15 cellular contexts compared by ENCODE assay signal in genomic region chr5:62134811-62135210, GRCh38.
"Had no signal": no experiment of that assay in that cellular context is flagged by ENCODE, and none has a peak within 500 bp of the region (broad histone marks: within the 10 kb centered on the region; RNA-seq: fewer than 3 reads in every experiment).

No MANE protein-coding gene starts in this region.

- H3K4me3 ChIP-seq: esophagus muscularis mucosa, neural progenitor cell, psoas muscle, right lobe of liver, spleen, stomach, thoracic aorta had no signal

- H3K4me2 ChIP-seq: neural progenitor cell had no signal

- H3K9ac ChIP-seq: neural progenitor cell had no signal

- H3K36me3 ChIP-seq: esophagus muscularis mucosa, neural progenitor cell, right lobe of liver, spleen, stomach, thoracic aorta had no signal

- DNase-seq: activated CD4-positive, alpha-beta T cell treated with anti-CD3 and anti-CD28 coated beads, Interleukin-2, amount 50 U/mL, for 48 hours; activated naive CD4-positive, alpha-beta T cell treated with anti-CD3 and anti-CD28 coated beads, Interleukin-2, amount 10 ng/mL, durations not matched to agents 7 days and 5 days; caudate nucleus; hypothalamus; kidney glomerular epithelial cell; psoas muscle; right lobe of liver; spleen; stomach; T-helper 1 cell; T1000 had no signal

- H2AFZ ChIP-seq: neural progenitor cell had no signal

- H3K27ac ChIP-seq: esophagus muscularis mucosa, neural progenitor cell, psoas muscle, right lobe of liver, spleen, stomach, thoracic aorta, VCaP had no signal

- H3K9me3 ChIP-seq: esophagus muscularis mucosa, psoas muscle, right lobe of liver, spleen, stomach, thoracic aorta had no signal

- H3K4me1 ChIP-seq: esophagus muscularis mucosa, psoas muscle, right lobe of liver, spleen, stomach had no signal

- ATAC-seq: psoas muscle, right lobe of liver had no signal

- H3K27me3 ChIP-seq: esophagus muscularis mucosa, neural progenitor cell, right lobe of liver had no signal
